Comparison of ENCODE assay signal across 9 cellular contexts in the genomic region with DNA sequence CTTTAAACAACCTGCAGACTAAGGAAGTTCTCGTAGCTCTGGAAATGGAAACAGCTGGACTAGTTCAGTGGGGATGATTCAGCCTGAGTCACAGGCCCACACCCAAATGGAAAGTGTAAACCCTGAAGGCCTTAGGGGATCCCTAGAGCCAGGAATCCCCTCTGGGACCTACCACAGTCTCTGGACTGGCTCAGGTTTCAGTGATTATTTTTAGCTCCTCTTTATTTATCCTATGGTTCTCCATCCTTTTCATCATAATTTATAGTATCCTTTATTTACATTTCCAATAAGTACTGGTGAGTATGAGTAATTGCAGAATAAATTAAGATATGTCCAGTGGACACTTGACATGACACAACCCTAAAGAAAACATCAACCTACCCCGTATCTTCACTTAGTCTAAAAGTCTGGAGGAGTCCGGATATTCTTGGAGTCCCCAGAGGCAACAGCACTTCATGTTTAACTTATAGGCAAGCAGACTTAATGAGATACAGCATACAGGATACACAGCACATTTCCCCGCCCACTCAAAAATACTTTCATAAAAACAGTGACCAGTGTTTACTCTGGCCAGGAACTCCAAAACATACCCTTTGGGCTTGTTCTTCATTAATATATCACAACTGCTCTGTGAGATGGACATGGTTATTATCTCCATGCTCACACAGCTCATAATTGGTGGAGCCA. TPM values are rescaled to one million over a fixed set of nuclear protein-coding genes. Genes with fewer than 3 reads are reported as not detected.
A peak's percentile ranks its signal among the peaks of the same experiment; 100 is the strongest.
DNase-seq lines count a peak whose midpoint lies in the region; ATAC-seq and TF ChIP-seq lines count a peak whose summit lies in the region.
"Had no signal": no experiment of that assay in that cellular context is flagged by ENCODE, and none has a peak within 500 bp of the region (broad histone marks: within the 10 kb centered on the region; RNA-seq: fewer than 3 reads in every experiment).

No MANE protein-coding gene starts in this region.

- no peaks in the 10 kb centered on the region for H3K36me3 ChIP-seq in trophoblast cell (ENCODE audit: control insufficient read depth in 1 of 2, insufficient read depth in 2 of 2, low read length in 2 of 2)

- no peak overlapping the region for H3K4me3 ChIP-seq in trophoblast cell (ENCODE audit: low read depth, low read length)
- H3K4me3 ChIP-seq: lung had no signal

- H2BK12ac ChIP-seq in trophoblast cell (ENCODE audit: low read length): no peak overlapping the region

- no peak overlapping the region for H3K18ac ChIP-seq in trophoblast cell (ENCODE audit: low read length)

- H2BK120ac ChIP-seq in trophoblast cell (ENCODE audit: insufficient read depth, low read length, poor library complexity): peak overlapping the region; percentile 22

- peaks cover 2% of the 10 kb centered on the region for H3K9me3 ChIP-seq in trophoblast cell (ENCODE audit: insufficient read depth, low read depth, low read length)

- H3K36me3 Mint-ChIP-seq in chondrocyte (ENCODE audit: low read depth): no peaks in the 10 kb centered on the region

- no peaks in the 10 kb centered on the region for H3K79me2 ChIP-seq in trophoblast cell (ENCODE audit: control insufficient read depth, insufficient read depth, low read length, poor library complexity)

- H3K4ac ChIP-seq in trophoblast cell (ENCODE audit: low read depth, low read length): no peak overlapping the region

- peaks cover 0 to 4% of the 10 kb centered on the region in 2 experiments for H3K4me1 ChIP-seq in trophoblast cell (ENCODE audit: control insufficient read depth in 1 of 2, insufficient read depth in 2 of 2, low read length in 2 of 2)

- H3K9ac ChIP-seq in trophoblast cell (ENCODE audit: low read length): no peak overlapping the region

- no peak overlapping the region for H3K4me3 Mint-ChIP-seq in chondrocyte (ENCODE audit: unreplicated experiment)

- ATAC-seq in GM19452 (IDR thresholded peaks at IDR 0.05; ENCODE audit: unreplicated experiment): no peak
- no peak for ATAC-seq in HG03520 (IDR thresholded peaks at IDR 0.05; ENCODE audit: unreplicated experiment)

- no peak overlapping the region for H3K14ac ChIP-seq in trophoblast cell (ENCODE audit: low read length)

- no peak overlapping the region for H4K91ac ChIP-seq in trophoblast cell (ENCODE audit: low read depth, low read length)

- no peaks in the 10 kb centered on the region for H3K27me3 ChIP-seq in trophoblast cell (ENCODE audit: insufficient read depth, low read length)

- H3K9me3 Mint-ChIP-seq in chondrocyte (ENCODE audit: low read depth): no peaks in the 10 kb centered on the region

- DNase-seq in GM04503 (ENCODE audit: low read depth) (peak; percentile 37), NCI-H2107 treated with DMSO at 0.1 percent for 48 hours (lab: John Stamatoyannopoulos, UW; ENCODE audit: unreplicated experiment) (peak; percentile 20), chondrocyte (ENCODE audit: low spot score) (no peak), trophoblast cell (peak; percentile 38 to 51)
- no peak for DNase-seq in central memory CD4-positive, alpha-beta T cell
- DNase-seq: activated naive CD4-positive, alpha-beta T cell had no signal

- H2AK5ac ChIP-seq in trophoblast cell (ENCODE audit: low read length): no peak overlapping the region

- H3K4me1 Mint-ChIP-seq in chondrocyte (ENCODE audit: low read depth): peaks cover 16% of the 10 kb centered on the region

- H2AFZ ChIP-seq in trophoblast cell (ENCODE audit: insufficient read depth, low read length, poor library complexity): no peak overlapping the region

- H3K27me3 Mint-ChIP-seq in chondrocyte (ENCODE audit: low read depth): no peaks in the 10 kb centered on the region

- no CpG with 5 or more reads among the region's 4 CpGs for WGBS in trophoblast cell (ENCODE audit: extremely low coverage, insufficient coverage, insufficient read length)

- no peak overlapping the region for H4K8ac ChIP-seq in trophoblast cell (ENCODE audit: low read depth, low read length)

- H2BK5ac ChIP-seq in trophoblast cell (ENCODE audit: low read depth, low read length, poor library complexity): no peak overlapping the region

- H3K23ac ChIP-seq in trophoblast cell (ENCODE audit: low read length): no peak overlapping the region

- no peak for TF ChIP-seq CTCF in chondrocyte (IDR thresholded peaks at IDR 0.05)

- H3K27ac Mint-ChIP-seq in chondrocyte (ENCODE audit: unreplicated experiment): peak overlapping the region; percentile 50

- H3K4me2 ChIP-seq in trophoblast cell (ENCODE audit: low read length): no peak overlapping the region

- H3K79me1 ChIP-seq in trophoblast cell (ENCODE audit: low read length): peaks cover 4% of the 10 kb centered on the region

- peak overlapping the region; percentile 27 for H3K27ac ChIP-seq in trophoblast cell (ENCODE audit: low read depth, low read length)

- H4K12ac ChIP-seq in trophoblast cell (ENCODE audit: low read depth, low read length): no peak overlapping the region

RNA-seq across cellular contexts. Expression of a gene that starts 28.4 kb away (rescaled TPM):
- 3.7 to 10.1 TPM (median 5.1 TPM) in 3 replicates for total RNA-seq in chondrocyte
- polyA plus RNA-seq in trophoblast cell (2013): 0.18 and 0.23 TPM in 2 replicates

Comparison
In these comparisons a context has a peak if more than half of its experiments do, and no peak if none do; other contexts are left out.
1. DNase-seq: peak in GM04503 (single experiment), NCI-H2107 treated with DMSO at 0.1 percent for 48 hours (single experiment) and trophoblast cell (2 of 2); none in chondrocyte (single experiment) and central memory CD4-positive, alpha-beta T cell (single experiment).